8 cellular contexts compared by ENCODE assay signal in genomic region chr18:710418-711300, GRCh38. TPM values are rescaled to one million over a fixed set of nuclear protein-coding genes. Genes with fewer than 3 reads are reported as not detected.
A peak's percentile ranks its signal among the peaks of the same experiment; 100 is the strongest.
DNase-seq lines count a peak whose midpoint lies in the region; ATAC-seq, FAIRE-seq and TF ChIP-seq lines count a peak whose summit lies in the region.

No MANE protein-coding gene starts in this region.

- peaks cover 6% of the 10 kb centered on the region; the same call in 1 of the 2 replicates for H3K9me3 ChIP-seq in IMR-90 (ENCODE audit: control insufficient read depth, insufficient read depth, low read length)

- H3K27ac ChIP-seq in IMR-90 (ENCODE audit: insufficient read depth, low read length) = no peak overlapping the region

- H3K79me1 ChIP-seq in IMR-90 (ENCODE audit: low read depth in 1 of 2, low read length in 2 of 2) = peaks cover 21 to 32% of the 10 kb centered on the region in 2 experiments

- H3K56ac ChIP-seq in IMR-90 (ENCODE audit: extremely low read depth, insufficient read depth, low read length) = no peak overlapping the region

- H3K14ac ChIP-seq in IMR-90 (replicated peaks; ENCODE audit: low read depth, low read length) = no peak overlapping the region

- CTCF ChIA-PET in IMR-90 (lab: Yijun Ruan, JAX) = interaction anchor here (0.6 to 0.8 kb wide), 2 partner anchors 32 to 87 kb away, joined by 3 to 4 read pairs; no protein-coding TSS in a partner anchor

- intact Hi-C loops in CD14-positive monocyte (cut with micrococcal nuclease) (loop anchor here in 1 of 2 donors (5.0 kb wide), 2 partner anchors 38 to 443 kb away; partner anchors contain the start of gene THOC1), IMR-90 (cut with micrococcal nuclease) (loop anchor here (5.0 kb wide), 1 partner anchor 53 kb away; the partner anchor contains the start of gene TYMS)

- H2AFZ ChIP-seq in IMR-90 (replicated peaks; ENCODE audit: low read length, poor library complexity) = no peak overlapping the region

- no peak overlapping the region for H4K91ac ChIP-seq in IMR-90 (ENCODE audit: insufficient read depth, low read depth, low read length)

- H3K9me3 Mint-ChIP-seq in CD14-positive monocyte = peaks cover 0 to 10% (median 4%) of the 10 kb centered on the region in 7 donors
- H3K9me3 Mint-ChIP-seq in brain = peaks cover 4 to 18% (median 13%) of the 10 kb centered on the region in 5 experiments
- H3K9me3 Mint-ChIP-seq in naive B cell = peaks cover 0 to 7% (median 0%) of the 10 kb centered on the region in 7 donors

- H3K4me1 Mint-ChIP-seq in CD14-positive monocyte (peaks cover 7% of the 10 kb centered on the region), brain (peaks cover 27% of the 10 kb centered on the region), naive B cell (peaks cover 10 to 12% (median 12%) of the 10 kb centered on the region in 3 donors)

- H3K27ac Mint-ChIP-seq in CD14-positive monocyte (peak overlapping the region in 5 of 7 donors; percentile 42 to 98 (median 93)), brain (peak overlapping the region in 2 of 5 experiments; percentile 57 to 80), naive B cell (peak overlapping the region in 4 of 6 donors; percentile 24 to 78 (median 41))

- no peak overlapping the region for H2BK5ac ChIP-seq in IMR-90 (ENCODE audit: low read depth, low read length, poor library complexity, severe bottlenecking)

- H3K4me1 ChIP-seq in IMR-90 (ENCODE audit: control insufficient read depth, insufficient read depth, low read length) = no peaks in the 10 kb centered on the region

- BruUV-seq in IMR-90 (replicated peaks; lab: Mats Ljungman, UMichigan) = TSS peak; percentile 14

- dilution Hi-C loops in IMR-90 (cut with HindIII; ENCODE audit: low sequenced_read_pairs, unreplicated experiment) = no loop called here

- no CpG with 5 or more reads among the region's 3 CpGs for WGBS in IMR-90 (ENCODE audit: extremely low coverage in 2 of 2, insufficient read length in 1 of 2), 2 experiments

- DNase-seq in CD14-positive monocyte (ENCODE audit: low spot score) = no peak
- no peak for DNase-seq in IMR-90
- no peak for DNase-seq in naive B cell
- DNase-seq in NCI-H146 treated with DMSO at 0.1 percent for 48 hours (lab: John Stamatoyannopoulos, UW; ENCODE audit: unreplicated experiment) = no peak
- no peak for DNase-seq in NCI-H2171 (lab: John Stamatoyannopoulos, UW)
- no peak for DNase-seq in RCC 7860 (ENCODE audit: low spot score)

- POLR2A ChIA-PET in IMR-90 (lab: Charles Lee; ENCODE audit: unreplicated experiment) = no interaction called here

- H4K8ac ChIP-seq in IMR-90 (ENCODE audit: low read depth in 2 of 2, low read length in 2 of 2) = peak overlapping the region in 1 of 2 experiments; percentile 7; a peak in 1 of 4 replicates

- H2AK9ac ChIP-seq in IMR-90 (replicated peaks; ENCODE audit: low read depth, low read length, poor library complexity) = no peak overlapping the region

- peaks cover 5% of the 10 kb centered on the region; the same call in 1 of the 2 replicates for H3K36me3 ChIP-seq in IMR-90 (ENCODE audit: control insufficient read depth, insufficient read depth, low read length)

- H2BK15ac ChIP-seq in IMR-90 (ENCODE audit: low read depth, low read length) = no peak overlapping the region

- no peak overlapping the region for H3K9ac ChIP-seq in IMR-90 (ENCODE audit: low read depth, low read length)

- H3K4me2 ChIP-seq in IMR-90 (ENCODE audit: low read depth, low read length) = no peak overlapping the region

- H3K27me3 Mint-ChIP-seq in CD14-positive monocyte (ENCODE audit: low read depth in 3 of 3) (peaks cover 22 to 38% (median 28%) of the 10 kb centered on the region in 3 donors), brain (peaks cover 8% of the 10 kb centered on the region), naive B cell (peaks cover 17 to 24% (median 20%) of the 10 kb centered on the region in 3 donors)

- H3K4ac ChIP-seq in IMR-90 (ENCODE audit: low read depth, low read length) = no peak overlapping the region

- TF ChIP-seq RAD21 in IMR-90 (IDR thresholded peaks at IDR 0.05; ENCODE audit: low read length) = no peak

- no peak overlapping the region for H2AK5ac ChIP-seq in IMR-90 (ENCODE audit: low read depth, low read length)

- H2BK20ac ChIP-seq in IMR-90 (ENCODE audit: low read depth, low read length) = no peak overlapping the region

- H4K5ac ChIP-seq in IMR-90 (ENCODE audit: low read depth, low read length) = no peak overlapping the region

- ATAC-seq in IMR-90 (ENCODE audit: low read depth) (no peak), naive B cell (ENCODE audit: low read depth in 2 of 2) (no peak), HG03521 (IDR thresholded peaks at IDR 0.05; ENCODE audit: unreplicated experiment) (no peak)

- H3K18ac ChIP-seq in IMR-90 (ENCODE audit: low read depth, low read length) = no peak overlapping the region

- no peaks in the 10 kb centered on the region for H3K27me3 ChIP-seq in IMR-90 (ENCODE audit: control insufficient read depth, insufficient read depth, low read length)

- peak overlapping the region; percentile 86 to 92 for H3K4me3 Mint-ChIP-seq in CD14-positive monocyte
- peak overlapping the region in 4 of 5 experiments; percentile 80 to 84 (median 82) for H3K4me3 Mint-ChIP-seq in brain
- H3K4me3 Mint-ChIP-seq in naive B cell = peak overlapping the region in 5 of 8 donors; percentile 69 to 92 (median 84)

- H3K4me3 ChIP-seq in IMR-90 (ENCODE audit: insufficient read depth, low read depth, low read length) = no peak overlapping the region

- no peak for TF ChIP-seq CTCF in CD14-positive monocyte (IDR thresholded peaks at IDR 0.05)
- TF ChIP-seq CTCF in IMR-90 (conservative IDR thresholded peaks at IDR 0.05; ENCODE audit: low read depth, low read length) = no peak
- no peak for TF ChIP-seq CTCF in brain (conservative IDR thresholded peaks at IDR 0.05)

- H2BK120ac ChIP-seq in IMR-90 (ENCODE audit: low read depth, low read length) = no peak overlapping the region

- H3K9me1 ChIP-seq in IMR-90 (ENCODE audit: insufficient read depth, low read length) = peaks cover 4% of the 10 kb centered on the region

- H4K20me1 ChIP-seq in IMR-90 (ENCODE audit: insufficient read depth, low read length) = peaks cover 7% of the 10 kb centered on the region; the same call in 1 of the 2 replicates

- H3K23ac ChIP-seq in IMR-90 (ENCODE audit: low read depth, low read length) = no peak overlapping the region

- in situ Hi-C loops in IMR-90 (cut with MboI; ENCODE audit: low sequenced_read_pairs) = no loop called here

- FAIRE-seq in RCC 7860 (lab: Jason Lieb, UNC) = no peak

- H3K36me3 Mint-ChIP-seq in CD14-positive monocyte (peaks cover 17 to 21% of the 10 kb centered on the region in 2 donors), brain (peaks cover 8% of the 10 kb centered on the region), naive B cell (peaks cover 0 to 13% of the 10 kb centered on the region in 2 donors)

- no peak for TF ChIP-seq POLR2A in IMR-90 (IDR thresholded peaks at IDR 0.05; ENCODE audit: low read depth, low read length)

TF ChIP-seq in IMR-90, 13 proteins besides CTCF, POLR2A, EP300 and RAD21 (continues in another document):
- TF ChIP-seq CEBPB (IDR thresholded peaks at IDR 0.05; ENCODE audit: low read depth, low read length) (no peak), RCOR1 (IDR thresholded peaks at IDR 0.05; ENCODE audit: insufficient replicate concordance, low read length) (no peak), SMC3 (IDR thresholded peaks at IDR 0.05; ENCODE audit: low read depth, low read length) (no peak), MAZ (IDR thresholded peaks at IDR 0.05; ENCODE audit: borderline replicate concordance, low read depth, low read length) (no peak), USF2 (IDR thresholded peaks at IDR 0.05; ENCODE audit: low read depth, low read length) (no peak), MAFK (IDR thresholded peaks at IDR 0.05; ENCODE audit: low read depth, low read length) (no peak), BHLHE40 (IDR thresholded peaks at IDR 0.05; ENCODE audit: low read depth, low read length) (no peak), RFX5 (IDR thresholded peaks at IDR 0.05; ENCODE audit: low read depth, low read length) (no peak), MXI1 (IDR thresholded peaks at IDR 0.05; ENCODE audit: borderline replicate concordance, low read depth, low read length) (no peak), NFE2L2 (IDR thresholded peaks at IDR 0.05; ENCODE audit: low read depth, low read length) (no peak), CHD1 (IDR thresholded peaks at IDR 0.05; ENCODE audit: low read depth, low read length) (no peak)
- TF ChIP-seq, protein P1, sequence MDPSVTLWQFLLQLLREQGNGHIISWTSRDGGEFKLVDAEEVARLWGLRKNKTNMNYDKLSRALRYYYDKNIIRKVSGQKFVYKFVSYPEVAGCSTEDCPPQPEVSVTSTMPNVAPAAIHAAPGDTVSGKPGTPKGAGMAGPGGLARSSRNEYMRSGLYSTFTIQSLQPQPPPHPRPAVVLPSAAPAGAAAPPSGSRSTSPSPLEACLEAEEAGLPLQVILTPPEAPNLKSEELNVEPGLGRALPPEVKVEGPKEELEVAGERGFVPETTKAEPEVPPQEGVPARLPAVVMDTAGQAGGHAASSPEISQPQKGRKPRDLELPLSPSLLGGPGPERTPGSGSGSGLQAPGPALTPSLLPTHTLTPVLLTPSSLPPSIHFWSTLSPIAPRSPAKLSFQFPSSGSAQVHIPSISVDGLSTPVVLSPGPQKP (IDR thresholded peaks at IDR 0.05; ENCODE audit: borderline replicate concordance, low read depth, low read length) = no peak

RNA-seq across cellular contexts. Expression of gene ENOSF1, which starts 1.8 kb away (rescaled TPM):
- 1 to 10 TPM; 2.2 to 2.3 TPM for polyA plus RNA-seq in CD14-positive monocyte
- 10.0 and 12.2 TPM in 2 replicates for total RNA-seq in IMR-90 (2012; rRNA removed)
- 10.6 and 12.6 TPM in 2 replicates for polyA plus RNA-seq in IMR-90 (2012; rRNA removed)
- 6.0 and 7.4 TPM in 2 replicates for polyA plus RNA-seq in IMR-90 (2012; cell fraction: cytosol; rRNA removed)
- polyA plus RNA-seq in IMR-90 (2012; cell fraction: nucleus; rRNA removed; ENCODE audit: low replicate concordance) = 75.1 and 113 TPM in 2 replicates
- 5.2 TPM for polyA plus RNA-seq in brain (ENCODE audit: insufficient read depth, low read depth, low replicate concordance)
- polyA plus RNA-seq in naive B cell (ENCODE audit: low read depth in 6 of 6) = 1 to 10 TPM in 5 of 6 donors, under 1 TPM in 1; 0.53 to 6.6 (median 1.3) TPM

RNA-seq across cellular contexts. Expression of gene TYMS, which starts 53.2 kb away (rescaled TPM):
- polyA plus RNA-seq in CD14-positive monocyte (not detected), IMR-90 (2012; rRNA removed) (92.2 and 96.9 TPM in 2 replicates), brain (ENCODE audit: insufficient read depth, low read depth, low replicate concordance) (94.9 TPM), naive B cell (ENCODE audit: low read depth in 6 of 6) (1 to 10 TPM in 1 of 6 donors, not detected in 5; 1.0 TPM)
- 26.7 and 28.3 TPM in 2 replicates for total RNA-seq in IMR-90 (2012; rRNA removed)
- polyA plus RNA-seq in IMR-90 (2012; cell fraction: cytosol; rRNA removed) = 43.9 and 50.3 TPM in 2 replicates
- polyA plus RNA-seq in IMR-90 (2012; cell fraction: nucleus; rRNA removed; ENCODE audit: low replicate concordance) = 21.3 and 23.1 TPM in 2 replicates

Comparison
In these comparisons a context has a peak if more than half of its experiments do, and no peak if none do; other contexts are left out.
1. RNA of gene TYMS, which starts 53.2 kb away (polyA plus RNA-seq): 94.9 TPM in brain (single experiment) and 21.3 to 96.9 TPM in IMR-90; 1.0 TPM in naive B cell and not detected in CD14-positive monocyte; every median in the first group is over 10 times any median in the second.
2. Peak in every context shown above with its lines, with median percentiles within 50 percentile points of each other: H3K4me3 Mint-ChIP-seq.